Comparison of ENCODE assay signal across 11 cellular contexts in the genomic region with DNA sequence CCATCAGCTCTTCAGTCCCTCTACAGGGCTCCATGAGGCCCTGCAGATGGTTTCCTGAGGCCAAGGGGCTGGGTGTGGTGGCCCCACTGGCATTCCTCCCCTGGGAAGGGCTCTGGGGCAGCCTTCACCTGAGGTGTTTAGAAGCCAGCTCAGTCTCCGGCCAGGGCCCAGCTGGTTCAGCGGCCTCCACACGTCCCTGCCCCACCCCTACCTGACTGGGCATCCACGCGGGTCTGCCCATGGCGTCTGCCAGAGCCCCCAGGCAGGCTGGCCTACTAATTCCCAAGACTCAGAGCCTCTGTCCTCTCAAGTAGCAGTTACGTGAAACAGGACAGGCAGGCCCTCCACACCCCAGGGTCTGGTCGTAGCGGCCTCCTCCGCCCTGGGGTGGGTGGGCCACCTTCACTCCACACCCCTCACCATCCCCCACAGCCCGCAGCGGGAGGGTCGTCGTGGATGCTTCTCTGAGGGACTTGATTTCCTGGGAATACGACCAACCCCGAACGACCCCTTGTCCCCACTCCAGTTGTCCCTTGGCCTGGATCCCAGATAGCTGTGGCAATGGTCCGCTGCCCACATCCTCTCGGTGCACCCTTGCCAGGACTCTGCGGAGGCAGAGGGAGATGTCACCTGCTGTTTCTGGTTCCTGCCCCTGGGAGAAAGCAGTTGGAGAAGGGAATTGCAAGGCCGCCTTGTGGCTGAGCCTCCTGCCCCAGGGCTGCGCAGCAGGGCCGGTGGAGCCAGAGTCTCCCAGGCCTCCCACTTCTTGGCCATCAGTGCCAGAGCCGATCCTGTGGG. TPM values are rescaled to one million over a fixed set of nuclear protein-coding genes. Genes with fewer than 3 reads are reported as not detected.
A peak's percentile ranks its signal among the peaks of the same experiment; 100 is the strongest.
DNase-seq lines count a peak whose midpoint lies in the region; ATAC-seq and TF ChIP-seq lines count a peak whose summit lies in the region.
"Had no signal": no experiment of that assay in that cellular context is flagged by ENCODE, and none has a peak within 500 bp of the region (broad histone marks: within the 10 kb centered on the region; RNA-seq: fewer than 3 reads in every experiment).

No MANE protein-coding gene starts in this region.

- H3K9me3 ChIP-seq in osteoblast (ENCODE audit: low read depth, low read length) (no peaks in the 10 kb centered on the region), upper lobe of right lung (no peaks in the 10 kb centered on the region), A673 (ENCODE audit: low read depth, low read length, poor library complexity, severe bottlenecking) (no peaks in the 10 kb centered on the region)

- peak overlapping the region; percentile 37 for H3K27ac Mint-ChIP-seq in activated T-cell treated with anti-CD3 and anti-CD28 coated beads, Interleukin-2, amount 50 U/mL, for 24 hours

- H3K4me1 ChIP-seq in osteoblast (ENCODE audit: insufficient read depth, low read length) (peaks cover 3% of the 10 kb centered on the region), upper lobe of right lung (peaks cover 18% of the 10 kb centered on the region), A673 (ENCODE audit: insufficient read depth, low read length, poor library complexity, severe bottlenecking) (no peaks in the 10 kb centered on the region)

- H3K36me3 ChIP-seq in osteoblast (ENCODE audit: insufficient read depth, low read length) = peaks cover 94% of the 10 kb centered on the region
- H3K36me3 ChIP-seq in upper lobe of right lung = peaks cover 98% of the 10 kb centered on the region
- H3K36me3 ChIP-seq in A673 (ENCODE audit: insufficient read depth, low read length, poor library complexity, severe bottlenecking) = peaks cover 52% of the 10 kb centered on the region

- H3K4me3 ChIP-seq in osteoblast (ENCODE audit: insufficient read depth, low read length) (no peak overlapping the region), upper lobe of right lung (no peak overlapping the region), A673 (ENCODE audit: low read depth, low read length, poor library complexity, severe bottlenecking) (no peak overlapping the region)

- no peak overlapping the region for H3K4me2 ChIP-seq in osteoblast (ENCODE audit: insufficient read depth, low read length)

- H4K20me1 ChIP-seq in osteoblast (ENCODE audit: insufficient read depth, low read length) = peaks cover 42% of the 10 kb centered on the region

- peaks cover 88% of the 10 kb centered on the region for H3K36me3 Mint-ChIP-seq in activated T-cell treated with anti-CD3 and anti-CD28 coated beads, Interleukin-2, amount 50 U/mL, for 24 hours (ENCODE audit: low read depth)

- H3K4me1 Mint-ChIP-seq in activated T-cell treated with anti-CD3 and anti-CD28 coated beads, Interleukin-2, amount 50 U/mL, for 24 hours (ENCODE audit: low read depth) = no peaks in the 10 kb centered on the region

- TF ChIP-seq CTCF in osteoblast (IDR thresholded peaks at IDR 0.05; ENCODE audit: extremely low read depth, low read depth, low read length) (no peak), upper lobe of right lung (IDR thresholded peaks at IDR 0.05) (no peak), A673 (conservative IDR thresholded peaks at IDR 0.05; ENCODE audit: low read depth, low read length) (no peak)

- H3K27ac ChIP-seq in epithelial cell of prostate (peak overlapping the region; percentile 79), osteoblast (ENCODE audit: low read depth, low read length) (peak overlapping the region; percentile 50), upper lobe of right lung (peak overlapping the region; percentile 65), A673 (ENCODE audit: low read depth, low read length, poor library complexity, severe bottlenecking) (no peak overlapping the region)
- H3K27ac ChIP-seq: WERI-Rb-1 had no signal

- no peak overlapping the region for H2AFZ ChIP-seq in osteoblast (ENCODE audit: low read length)

- POLR2A ChIA-PET in A673 (lab: Charles Lee; ENCODE audit: low non-redundant PET) = no interaction called here

- CTCF ChIA-PET in A673 (lab: Charles Lee) = no interaction called here

- no peak overlapping the region for H3K4me3 Mint-ChIP-seq in activated T-cell treated with anti-CD3 and anti-CD28 coated beads, Interleukin-2, amount 50 U/mL, for 24 hours

- peaks cover 70% of the 10 kb centered on the region for H3K79me2 ChIP-seq in osteoblast (ENCODE audit: insufficient read depth, low read length)

- peak; percentile 29 for ATAC-seq in upper lobe of right lung

- intact Hi-C loops in upper lobe of right lung (cut with DNase I) = no loop called here
- intact Hi-C loops in A673 (cut with micrococcal nuclease; ENCODE audit: unreplicated experiment) = no loop called here

- H3K9me3 Mint-ChIP-seq in activated T-cell treated with anti-CD3 and anti-CD28 coated beads, Interleukin-2, amount 50 U/mL, for 24 hours = no peaks in the 10 kb centered on the region

- no TSS peak for BruUV-seq in A673 (replicated peaks; lab: Mats Ljungman, UMichigan)

- DNase-seq in activated T-cell treated with anti-CD3 and anti-CD28 coated beads, Interleukin-2, amount 50 U/mL, for 24 hours = no peak
- DNase-seq in activated T-cell treated with anti-CD3 and anti-CD28 coated beads, Interleukin-2, amount 50 U/mL, for 48 hours = no peak
- no peak for DNase-seq in epithelial cell of prostate (ENCODE audit: low read depth, low spot score)
- DNase-seq in osteoblast (ENCODE audit: insufficient read length, low spot score, missing footprints) = no peak
- DNase-seq in upper lobe of right lung = no peak
- DNase-seq in UCSD-AML1 (lab: John Stamatoyannopoulos, UW; ENCODE audit: unreplicated experiment) = no peak
- DNase-seq in A673 (ENCODE audit: low spot score) = no peak
- no peak for DNase-seq in Ammon's horn (ENCODE audit: low spot score)
- DNase-seq: WERI-Rb-1 had no signal

- no peaks in the 10 kb centered on the region for H3K27me3 Mint-ChIP-seq in activated T-cell treated with anti-CD3 and anti-CD28 coated beads, Interleukin-2, amount 50 U/mL, for 24 hours

- H3K27me3 ChIP-seq in osteoblast (ENCODE audit: insufficient read depth, low read length) (no peaks in the 10 kb centered on the region), upper lobe of right lung (no peaks in the 10 kb centered on the region), A673 (replicated peaks; ENCODE audit: insufficient read depth, low read depth, low read length, poor library complexity) (no peaks in the 10 kb centered on the region)

RNA-seq across cellular contexts. Expression of a gene that starts 24.3 kb away (rescaled TPM):
- not detected in 2 replicates for total RNA-seq in osteoblast
- 14.4 TPM for total RNA-seq in upper lobe of right lung
- total RNA-seq in A673 (2021) = 0.69 and 0.96 TPM in 2 replicates
- total RNA-seq: dermis microvascular lymphatic vessel endothelial cell had no signal

RNA-seq across cellular contexts. Expression of a gene that starts 53.4 kb away (rescaled TPM):
- total RNA-seq in osteoblast = not detected in 2 replicates
- total RNA-seq in upper lobe of right lung = not detected
- not detected in 2 replicates for total RNA-seq in A673 (2021)
- total RNA-seq: dermis microvascular lymphatic vessel endothelial cell, omental fat pad had no signal
